ENCODE assay signal across 22 cellular contexts in genomic region chr1:116172666-116173065, GRCh38.
A peak's percentile ranks its signal among the peaks of the same experiment; 100 is the strongest.
DNase-seq lines count a peak whose midpoint lies in the region; ATAC-seq, FAIRE-seq and TF ChIP-seq lines count a peak whose summit lies in the region.
"Had no signal": no experiment of that assay in that cellular context is flagged by ENCODE, and none has a peak within 500 bp of the region (broad histone marks: within the 10 kb centered on the region; RNA-seq: fewer than 3 reads in every experiment).

No MANE protein-coding gene starts in this region.

- in situ Hi-C loops in HepG2 (cut with HindIII; ENCODE audit: extremely low pct_ligation_motif_present, low pct_unique_long_range_greater_than_20kb), result loop anchor here (25.0 kb wide), 1 partner anchor 90 kb away; no protein-coding TSS in a partner anchor

- H3K27me3 Mint-ChIP-seq in endodermal cell (ENCODE audit: insufficient read depth), result peaks cover 20% of the 10 kb centered on the region
- peaks cover 4% of the 10 kb centered on the region in 2 donors for H3K27me3 Mint-ChIP-seq in CD8-positive, alpha-beta memory T cell

- POLR2A ChIA-PET in HepG2 (lab: Yijun Ruan, JAX), result no interaction called here
- POLR2A ChIA-PET in CD8-positive, alpha-beta memory T cell (lab: Charles Lee), result no interaction called here

- CTCF ChIA-PET in HepG2 (lab: Yijun Ruan, JAX; ENCODE audit: low intra/inter-chr PET ratio, low total read pairs), result no interaction called here
- CTCF ChIA-PET in CD8-positive, alpha-beta memory T cell (lab: Charles Lee), result no interaction called here

- peak overlapping the region; percentile 47 for H3K27ac ChIP-seq in HepG2 (ENCODE audit: extremely low read length, insufficient read depth, low read length)
- H3K27ac ChIP-seq in right lobe of liver, result no peak overlapping the region
- H3K27ac ChIP-seq in endodermal cell (ENCODE audit: low read depth, low read length), result no peak overlapping the region
- H3K27ac ChIP-seq in trophoblast cell (ENCODE audit: low read depth, low read length), result no peak overlapping the region
- H3K27ac ChIP-seq in CD8-positive, alpha-beta memory T cell (ENCODE audit: low read depth, low read length), result no peak overlapping the region
- H3K27ac ChIP-seq: 22Rv1, A549, GM23248, HL-60 had no signal

- no peak overlapping the region for H4K8ac ChIP-seq in trophoblast cell (ENCODE audit: low read depth, low read length)

- H2AK5ac ChIP-seq in trophoblast cell (ENCODE audit: low read length), result no peak overlapping the region

- peak in 1 of 2 experiments; percentile 73; a peak in 2 of 4 replicates for TF ChIP-seq EP300 in HepG2 (IDR thresholded peaks at IDR 0.05; ENCODE audit: low read depth in 2 of 2, low read length in 2 of 2)
- TF ChIP-seq EP300 in HepG2 (CRISPR knock-in tag; IDR thresholded peaks at IDR 0.05; ENCODE audit: borderline replicate concordance), result no peak

- no peak overlapping the region for H3K9ac ChIP-seq in HepG2 (ENCODE audit: insufficient read depth, low read depth, low read length)
- no peak overlapping the region for H3K9ac ChIP-seq in endodermal cell (ENCODE audit: extremely low read depth, low read length, poor library complexity, severe bottlenecking)
- H3K9ac ChIP-seq in trophoblast cell (ENCODE audit: low read length), result no peak overlapping the region
- H3K9ac ChIP-seq: GM23248 had no signal

- no TSS peak for BruUV-seq in HepG2 (replicated peaks; lab: Mats Ljungman, UMichigan)

- FAIRE-seq in HepG2 (lab: Jason Lieb, UNC), result no peak
- FAIRE-seq: A549, G401.6, GM12891 had no signal

- H3K79me1 ChIP-seq in trophoblast cell (ENCODE audit: low read length), result peaks cover 6% of the 10 kb centered on the region

- ATAC-seq in HepG2 (peak; percentile 80), right lobe of liver (no peak), HG03442 (IDR thresholded peaks at IDR 0.05; ENCODE audit: unreplicated experiment) (no peak), HG03175 (IDR thresholded peaks at IDR 0.05; ENCODE audit: unreplicated experiment) (no peak)
- ATAC-seq: A549 had no signal

- no peaks in the 10 kb centered on the region for H4K20me1 ChIP-seq in HepG2 (ENCODE audit: insufficient read depth, low read length)

- no peak overlapping the region for H4K91ac ChIP-seq in trophoblast cell (ENCODE audit: low read depth, low read length)

- no peak overlapping the region for H2BK12ac ChIP-seq in trophoblast cell (ENCODE audit: low read length)

- no peak overlapping the region for H2BK120ac ChIP-seq in trophoblast cell (ENCODE audit: insufficient read depth, low read length, poor library complexity)

- TF ChIP-seq POLR2A in HepG2 (IDR thresholded peaks at IDR 0.05; ENCODE audit: insufficient read depth in 1 of 2, low read depth in 2 of 2, low read length in 2 of 2) (no peak), right lobe of liver (IDR thresholded peaks at IDR 0.05) (no peak)

- peaks cover 20% of the 10 kb centered on the region for H3K4me1 Mint-ChIP-seq in endodermal cell
- peaks cover 10 to 13% (median 11%) of the 10 kb centered on the region in 3 donors for H3K4me1 Mint-ChIP-seq in CD8-positive, alpha-beta memory T cell

- H3K4me2 ChIP-seq in HepG2 (ENCODE audit: low read depth, low read length) (peak overlapping the region; percentile 38), trophoblast cell (ENCODE audit: low read length) (no peak overlapping the region)
- H3K4me2 ChIP-seq: A549 had no signal

- no peaks in the 10 kb centered on the region for H3K27me3 ChIP-seq in HepG2 (ENCODE audit: control insufficient read depth in 1 of 2, insufficient read depth in 2 of 2, low read length in 2 of 2)
- H3K27me3 ChIP-seq in right lobe of liver, result no peaks in the 10 kb centered on the region
- H3K27me3 ChIP-seq in endodermal cell (ENCODE audit: control insufficient read depth, insufficient read depth, low read length, poor library complexity, severe bottlenecking), result peaks cover 28% of the 10 kb centered on the region
- no peaks in the 10 kb centered on the region for H3K27me3 ChIP-seq in trophoblast cell (ENCODE audit: insufficient read depth, low read length)
- no peaks in the 10 kb centered on the region for H3K27me3 ChIP-seq in CD8-positive, alpha-beta memory T cell (ENCODE audit: insufficient read depth, low read length, poor library complexity, severe bottlenecking)

- no peak overlapping the region for H3K14ac ChIP-seq in trophoblast cell (ENCODE audit: low read length)

- no peak overlapping the region for H3K4me3 ChIP-seq in HepG2 (replicated peaks in 1 of 3; ENCODE audit: insufficient read depth in 1 of 3, low read depth in 2 of 3, low read length in 3 of 3)
- no peak overlapping the region for H3K4me3 ChIP-seq in right lobe of liver
- peak overlapping the region; percentile 16 for H3K4me3 ChIP-seq in endodermal cell (ENCODE audit: low read length)
- no peak overlapping the region for H3K4me3 ChIP-seq in trophoblast cell (ENCODE audit: low read depth, low read length)
- H3K4me3 ChIP-seq in CD8-positive, alpha-beta memory T cell (ENCODE audit: low read length), result no peak overlapping the region
- H3K4me3 ChIP-seq: A549, GM23248, HAP-1 had no signal

- 16% methylated on average over 1 of the region's 1 CpG for WGBS in HepG2 (ENCODE audit: low lambda C conversion rate)
- WGBS in right lobe of liver (ENCODE audit: insufficient coverage, low coverage, low lambda C conversion rate, missing lambda C conversion rate), result 100% methylated on average over 1 of the region's 1 CpG
- WGBS in endodermal cell (ENCODE audit: insufficient coverage in 1 of 2, insufficient read length in 1 of 2), 2 experiments, result 100% methylated on average over 1 of the region's 1 CpG; no CpG with 5 or more reads in 1 of the 2 experiments
- no CpG with 5 or more reads among the region's 1 CpG for WGBS in trophoblast cell (ENCODE audit: extremely low coverage, insufficient coverage, insufficient read length)

- H3K9me3 Mint-ChIP-seq in endodermal cell, result no peaks in the 10 kb centered on the region
- no peaks in the 10 kb centered on the region for H3K9me3 Mint-ChIP-seq in CD8-positive, alpha-beta memory T cell

- H3K9me3 ChIP-seq in HepG2 (ENCODE audit: low read length), result no peaks in the 10 kb centered on the region
- H3K9me3 ChIP-seq in right lobe of liver, result no peaks in the 10 kb centered on the region
- H3K9me3 ChIP-seq in endodermal cell (ENCODE audit: control insufficient read depth, low read length), result no peaks in the 10 kb centered on the region
- no peaks in the 10 kb centered on the region for H3K9me3 ChIP-seq in trophoblast cell (ENCODE audit: insufficient read depth, low read depth, low read length)
- no peaks in the 10 kb centered on the region for H3K9me3 ChIP-seq in CD8-positive, alpha-beta memory T cell (ENCODE audit: low read length)
- H3K9me3 ChIP-seq: A549, HAP-1 had no signal

- intact Hi-C loops in HepG2 (cut with micrococcal nuclease; ENCODE audit: unreplicated experiment), result no loop called here
- intact Hi-C loops in right lobe of liver (cut with DNase I), result no loop called here

- H2BK5ac ChIP-seq in trophoblast cell (ENCODE audit: low read depth, low read length, poor library complexity), result no peak overlapping the region

- DNase-seq in HepG2 (ENCODE audit: low spot score), result peak; percentile 72
- DNase-seq in right lobe of liver, result no peak
- DNase-seq in endodermal cell, result no peak
- DNase-seq in trophoblast cell, result peak; percentile 62 to 76
- DNase-seq in CD8-positive, alpha-beta memory T cell, result no peak
- DNase-seq: AML-193; CD4-positive, alpha-beta memory T cell; DMS 273 treated with DMSO at 0.1 percent for 48 hours; DMS53; DND-41; EL; GM23248; IMR-90 had no signal

- H2AFZ ChIP-seq in HepG2 (ENCODE audit: low read length), result no peak overlapping the region
- H2AFZ ChIP-seq in trophoblast cell (ENCODE audit: insufficient read depth, low read length, poor library complexity), result no peak overlapping the region
- H2AFZ ChIP-seq: GM23248 had no signal

- H3K18ac ChIP-seq in trophoblast cell (ENCODE audit: low read length), result no peak overlapping the region

- H3K27ac Mint-ChIP-seq in endodermal cell, result no peak overlapping the region
- H3K27ac Mint-ChIP-seq in CD8-positive, alpha-beta memory T cell, result no peak overlapping the region
- H3K27ac Mint-ChIP-seq: CD14-positive monocyte; CD4-positive, alpha-beta memory T cell had no signal

- TF ChIP-seq CTCF in HepG2 (CRISPR knock-in tag; IDR thresholded peaks at IDR 0.05), result no peak
- no peak for TF ChIP-seq CTCF in right lobe of liver (IDR thresholded peaks at IDR 0.05)
- no peak for TF ChIP-seq CTCF in endodermal cell (conservative IDR thresholded peaks at IDR 0.05)

- no peak overlapping the region for H3K4ac ChIP-seq in trophoblast cell (ENCODE audit: low read depth, low read length)

- H3K36me3 Mint-ChIP-seq in endodermal cell (ENCODE audit: low read depth), result no peaks in the 10 kb centered on the region
- H3K36me3 Mint-ChIP-seq in CD8-positive, alpha-beta memory T cell, result no peaks in the 10 kb centered on the region
- H3K36me3 Mint-ChIP-seq: CD14-positive monocyte; CD4-positive, alpha-beta memory T cell had no signal

- no peaks in the 10 kb centered on the region for H3K36me3 ChIP-seq in HepG2 (replicated peaks in 1 of 2; ENCODE audit: control insufficient read depth in 1 of 2, insufficient read depth in 2 of 2, low read length in 2 of 2)
- no peaks in the 10 kb centered on the region for H3K36me3 ChIP-seq in right lobe of liver
- H3K36me3 ChIP-seq in endodermal cell (ENCODE audit: control insufficient read depth, insufficient read depth, low read length), result no peaks in the 10 kb centered on the region
- H3K36me3 ChIP-seq in trophoblast cell (ENCODE audit: control insufficient read depth in 1 of 2, insufficient read depth in 2 of 2, low read length in 2 of 2), result no peaks in the 10 kb centered on the region
- no peaks in the 10 kb centered on the region for H3K36me3 ChIP-seq in CD8-positive, alpha-beta memory T cell (ENCODE audit: insufficient read depth, low read length)
- H3K36me3 ChIP-seq: HAP-1 had no signal

- H3K4me1 ChIP-seq in HepG2 (ENCODE audit: insufficient read depth, low read length) (peaks cover 89% of the 10 kb centered on the region), right lobe of liver (peaks cover 0 to 5% (median 2%) of the 10 kb centered on the region in 4 donors), endodermal cell (ENCODE audit: control insufficient read depth, insufficient read depth, low read length) (no peaks in the 10 kb centered on the region), trophoblast cell (ENCODE audit: control insufficient read depth in 1 of 2, insufficient read depth in 2 of 2, low read length in 2 of 2) (peaks cover 10 to 16% of the 10 kb centered on the region in 2 experiments)
- H3K4me1 ChIP-seq in CD8-positive, alpha-beta memory T cell (ENCODE audit: insufficient read depth, low read length), result peaks cover 13% of the 10 kb centered on the region
- H3K4me1 ChIP-seq: A549 had no signal

- no peak overlapping the region for H3K4me3 Mint-ChIP-seq in endodermal cell
- no peak overlapping the region for H3K4me3 Mint-ChIP-seq in CD8-positive, alpha-beta memory T cell
- H3K4me3 Mint-ChIP-seq: CD14-positive monocyte; CD4-positive, alpha-beta memory T cell had no signal

- H4K12ac ChIP-seq in trophoblast cell (ENCODE audit: low read depth, low read length), result no peak overlapping the region

- no peak overlapping the region for H3K23ac ChIP-seq in trophoblast cell (ENCODE audit: low read length)

- no peak for TF ChIP-seq RAD21 in HepG2 (CRISPR knock-in tag; IDR thresholded peaks at IDR 0.05)

- no peaks in the 10 kb centered on the region for H3K79me2 ChIP-seq in HepG2 (ENCODE audit: insufficient read depth, low read length)
- H3K79me2 ChIP-seq in trophoblast cell (ENCODE audit: control insufficient read depth, insufficient read depth, low read length, poor library complexity), result no peaks in the 10 kb centered on the region

Comparison
In these comparisons a context has a peak if more than half of its experiments do, and no peak if none do; other contexts are left out.
1. DNase-seq: peak in HepG2 (single experiment) and trophoblast cell (2 of 2); none in right lobe of liver (0 of 3), endodermal cell (single experiment) and CD8-positive, alpha-beta memory T cell (0 of 5).